ENCODE assay signal across 1 cellular context in genomic region chr3:132973441-132973840, GRCh38.
TF ChIP-seq lines count a peak whose summit lies in the region.

No MANE protein-coding gene starts in this region.

TF ChIP-seq in GM23338, 12 proteins besides CTCF, POLR2A, EP300 and RAD21:
- TF ChIP-seq, protein P1, sequence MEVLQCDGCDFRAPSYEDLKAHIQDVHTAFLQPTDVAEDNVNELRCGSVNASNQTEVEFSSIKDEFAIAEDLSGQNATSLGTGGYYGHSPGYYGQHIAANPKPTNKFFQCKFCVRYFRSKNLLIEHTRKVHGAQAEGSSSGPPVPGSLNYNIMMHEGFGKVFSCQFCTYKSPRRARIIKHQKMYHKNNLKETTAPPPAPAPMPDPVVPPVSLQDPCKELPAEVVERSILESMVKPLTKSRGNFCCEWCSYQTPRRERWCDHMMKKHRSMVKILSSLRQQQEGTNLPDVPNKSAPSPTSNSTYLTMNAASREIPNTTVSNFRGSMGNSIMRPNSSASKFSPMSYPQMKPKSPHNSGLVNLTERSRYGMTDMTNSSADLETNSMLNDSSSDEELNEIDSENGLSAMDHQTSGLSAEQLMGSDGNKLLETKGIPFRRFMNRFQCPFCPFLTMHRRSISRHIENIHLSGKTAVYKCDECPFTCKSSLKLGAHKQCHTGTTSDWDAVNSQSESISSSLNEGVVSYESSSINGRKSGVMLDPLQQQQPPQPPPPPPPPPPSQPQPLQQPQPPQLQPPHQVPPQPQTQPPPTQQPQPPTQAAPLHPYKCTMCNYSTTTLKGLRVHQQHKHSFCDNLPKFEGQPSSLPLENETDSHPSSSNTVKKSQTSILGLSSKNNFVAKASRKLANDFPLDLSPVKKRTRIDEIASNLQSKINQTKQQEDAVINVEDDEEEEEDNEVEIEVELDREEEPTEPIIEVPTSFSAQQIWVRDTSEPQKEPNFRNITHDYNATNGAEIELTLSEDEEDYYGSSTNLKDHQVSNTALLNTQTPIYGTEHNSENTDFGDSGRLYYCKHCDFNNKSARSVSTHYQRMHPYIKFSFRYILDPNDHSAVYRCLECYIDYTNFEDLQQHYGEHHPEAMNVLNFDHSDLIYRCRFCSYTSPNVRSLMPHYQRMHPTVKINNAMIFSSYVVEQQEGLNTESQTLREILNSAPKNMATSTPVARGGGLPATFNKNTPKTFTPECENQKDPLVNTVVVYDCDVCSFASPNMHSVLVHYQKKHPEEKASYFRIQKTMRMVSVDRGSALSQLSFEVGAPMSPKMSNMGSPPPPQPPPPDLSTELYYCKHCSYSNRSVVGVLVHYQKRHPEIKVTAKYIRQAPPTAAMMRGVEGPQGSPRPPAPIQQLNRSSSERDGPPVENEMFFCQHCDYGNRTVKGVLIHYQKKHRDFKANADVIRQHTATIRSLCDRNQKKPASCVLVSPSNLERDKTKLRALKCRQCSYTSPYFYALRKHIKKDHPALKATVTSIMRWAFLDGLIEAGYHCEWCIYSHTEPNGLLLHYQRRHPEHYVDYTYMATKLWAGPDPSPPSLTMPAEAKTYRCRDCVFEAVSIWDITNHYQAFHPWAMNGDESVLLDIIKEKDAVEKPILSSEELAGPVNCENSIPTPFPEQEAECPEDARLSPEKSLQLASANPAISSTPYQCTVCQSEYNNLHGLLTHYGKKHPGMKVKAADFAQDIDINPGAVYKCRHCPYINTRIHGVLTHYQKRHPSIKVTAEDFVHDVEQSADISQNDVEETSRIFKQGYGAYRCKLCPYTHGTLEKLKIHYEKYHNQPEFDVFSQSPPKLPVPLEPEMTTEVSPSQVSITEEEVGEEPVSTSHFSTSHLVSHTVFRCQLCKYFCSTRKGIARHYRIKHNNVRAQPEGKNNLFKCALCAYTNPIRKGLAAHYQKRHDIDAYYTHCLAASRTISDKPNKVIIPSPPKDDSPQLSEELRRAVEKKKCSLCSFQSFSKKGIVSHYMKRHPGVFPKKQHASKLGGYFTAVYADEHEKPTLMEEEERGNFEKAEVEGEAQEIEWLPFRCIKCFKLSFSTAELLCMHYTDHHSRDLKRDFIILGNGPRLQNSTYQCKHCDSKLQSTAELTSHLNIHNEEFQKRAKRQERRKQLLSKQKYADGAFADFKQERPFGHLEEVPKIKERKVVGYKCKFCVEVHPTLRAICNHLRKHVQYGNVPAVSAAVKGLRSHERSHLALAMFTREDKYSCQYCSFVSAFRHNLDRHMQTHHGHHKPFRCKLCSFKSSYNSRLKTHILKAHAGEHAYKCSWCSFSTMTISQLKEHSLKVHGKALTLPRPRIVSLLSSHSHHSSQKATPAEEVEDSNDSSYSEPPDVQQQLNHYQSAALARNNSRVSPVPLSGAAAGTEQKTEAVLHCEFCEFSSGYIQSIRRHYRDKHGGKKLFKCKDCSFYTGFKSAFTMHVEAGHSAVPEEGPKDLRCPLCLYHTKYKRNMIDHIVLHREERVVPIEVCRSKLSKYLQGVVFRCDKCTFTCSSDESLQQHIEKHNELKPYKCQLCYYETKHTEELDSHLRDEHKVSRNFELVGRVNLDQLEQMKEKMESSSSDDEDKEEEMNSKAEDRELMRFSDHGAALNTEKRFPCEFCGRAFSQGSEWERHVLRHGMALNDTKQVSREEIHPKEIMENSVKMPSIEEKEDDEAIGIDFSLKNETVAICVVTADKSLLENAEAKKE (CRISPR knock-in tag; IDR thresholded peaks at IDR 0.05), result no peak
- TF ChIP-seq NANOG (IDR thresholded peaks at IDR 0.05; ENCODE audit: borderline replicate concordance), result no peak
TF ChIP-seq in GM23338: peak in this region for 0.
